In genomic region chr19:49680473-49681351, GRCh38 we compare ENCODE assay signal across 1 cellular context.
TF ChIP-seq lines count a peak whose summit lies in the region.

No MANE protein-coding gene starts in this region.

TF ChIP-seq in endothelial cell of umbilical vein, 7 proteins besides CTCF, POLR2A, EP300 and RAD21:
- TF ChIP-seq EZH2 (IDR thresholded peaks at IDR 0.05; ENCODE audit: borderline replicate concordance, low read depth, low read length, severe bottlenecking) (no peak), MYC (IDR thresholded peaks at IDR 0.05; ENCODE audit: low read depth, low read length) (peak; percentile 3)
